In the genomic region with DNA sequence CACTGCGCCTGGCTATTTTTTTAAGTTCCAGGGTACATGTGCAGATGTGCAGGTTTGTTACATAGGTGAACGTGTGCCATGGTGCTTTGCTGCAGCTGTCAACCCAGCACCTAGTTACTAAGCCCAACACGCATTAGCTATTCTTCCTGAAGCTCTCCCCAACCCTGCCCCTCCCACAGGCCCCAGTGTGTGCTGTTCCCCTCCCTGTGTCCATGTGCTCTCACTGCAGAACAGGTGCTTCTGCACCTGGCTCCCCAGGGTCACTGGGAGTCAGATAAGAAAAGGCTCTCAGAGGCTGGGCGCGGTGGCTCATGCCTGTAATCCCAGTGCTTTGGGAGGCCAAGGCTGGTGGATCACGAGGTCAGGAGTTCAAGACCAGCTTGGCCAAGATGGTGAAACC, we compare ENCODE assay signal across 26 cellular contexts. TPM values are rescaled to one million over a fixed set of nuclear protein-coding genes. Genes with fewer than 3 reads are reported as not detected.
"Had no signal": no experiment of that assay in that cellular context is flagged by ENCODE, and none has a peak within 500 bp of the region (broad histone marks: within the 10 kb centered on the region; RNA-seq: fewer than 3 reads in every experiment).

No MANE protein-coding gene starts in this region.

- H3K4me3 ChIP-seq: MG63, Peyer's patch, SJSA1 had no signal

- H3K27me3 Mint-ChIP-seq: activated CD4-positive, alpha-beta T cell treated with anti-CD3 and anti-CD28 coated beads, Interleukin-2, amount 10 ng/mL, durations not matched to agents 24 days and 14 days; activated CD8-positive, alpha-beta memory T cell treated with anti-CD3 and anti-CD28 coated beads, Interleukin-2, amount 10 ng/mL, durations not matched to agents 7 days and 5 days; activated naive CD8-positive, alpha-beta T cell; activated T-cell treated with anti-CD3 and anti-CD28 coated beads, Interleukin-2, amount 50 U/mL, for 24 hours; central memory CD8-positive, alpha-beta T cell had no signal

- DNase-seq: activated CD4-positive, alpha-beta T cell treated with anti-CD3 and anti-CD28 coated beads, Interleukin-2, amount 10 ng/mL, durations not matched to agents 24 days and 14 days; activated CD4-positive, alpha-beta T cell treated with anti-CD3 and anti-CD28 coated beads, Interleukin-2, amount 50 U/mL, for 48 hours; activated CD4-positive, CD25-positive, alpha-beta regulatory T cell treated with anti-CD3 and anti-CD28 coated beads, Interleukin-2, amount 50 U/mL, for 72 hours; activated CD8-positive, alpha-beta memory T cell treated with anti-CD3 and anti-CD28 coated beads, Interleukin-2, amount 10 ng/mL, durations not matched to agents 7 days and 5 days; activated effector memory CD4-positive, alpha-beta T cell treated with anti-CD3 and anti-CD28 coated beads, Interleukin-2, amount 50 U/mL, for 16 hours; activated naive CD4-positive, alpha-beta T cell treated with Interleukin-2 at 50 U/mL for 16 hours; activated T-cell treated with anti-CD3 and anti-CD28 coated beads, Interleukin-2, amount 50 U/mL, for 24 hours; amygdala; MG63; MV-4-11; NCI-H1105; NCI-H1694; NCI-H2029; NCI-H510A treated with DMSO at 0.1 percent for 48 hours; NCI-H69; NK-92 treated with Interleukin-12 subunit alpha and Interleukin-12 subunit beta, amount 100 ng/mL, for 24 hours; Peyer's patch; SHP77; SW 1271 had no signal

- H3K4me1 ChIP-seq: Peyer's patch had no signal

- ATAC-seq: activated CD8-positive, alpha-beta memory T cell treated with anti-CD3 and anti-CD28 coated beads, Interleukin-2, amount 10 ng/mL, durations not matched to agents 7 days and 5 days had no signal

- H3K9me3 ChIP-seq: MG63, Peyer's patch, SJSA1 had no signal

- H3K9me3 Mint-ChIP-seq: activated CD4-positive, alpha-beta T cell treated with anti-CD3 and anti-CD28 coated beads, Interleukin-2, amount 10 ng/mL, durations not matched to agents 24 days and 14 days; activated T-cell treated with anti-CD3 and anti-CD28 coated beads, Interleukin-2, amount 50 U/mL, for 24 hours; activated T-helper 1 cell treated with anti-CD3 and anti-CD28 coated beads, Interleukin-12 subunit alpha, Interleukin-12 subunit beta, Interleukin-2, Interleukin-4 antibody, amounts not matched to agents 30 ng/mL and 10 ng/mL and 1 ng/mL, durations not matched to agents 14 hours and 24 hours and 36 hours; brain; central memory CD8-positive, alpha-beta T cell; T-helper 1 cell treated with Interleukin-12 subunit alpha and Interleukin-12 subunit beta and Interleukin-4 antibody, amounts not matched to agents 30 μg/mL and 1 μg/mL, for 36 hours; WTC11 had no signal

- H3K27ac Mint-ChIP-seq: activated CD4-positive, alpha-beta T cell treated with anti-CD3 and anti-CD28 coated beads, Interleukin-2, amount 10 ng/mL, durations not matched to agents 24 days and 14 days; activated CD8-positive, alpha-beta memory T cell treated with anti-CD3 and anti-CD28 coated beads, Interleukin-2, amount 10 ng/mL, durations not matched to agents 7 days and 5 days; activated naive CD8-positive, alpha-beta T cell; activated T-cell treated with anti-CD3 and anti-CD28 coated beads, Interleukin-2, amount 50 U/mL, for 24 hours; activated T-helper 1 cell treated with anti-CD3 and anti-CD28 coated beads, Interleukin-12 subunit alpha, Interleukin-12 subunit beta, Interleukin-2, Interleukin-4 antibody, amounts not matched to agents 30 ng/mL and 10 ng/mL and 1 ng/mL, durations not matched to agents 14 hours and 24 hours and 36 hours; brain; T-helper 1 cell treated with Interleukin-12 subunit alpha and Interleukin-12 subunit beta and Interleukin-4 antibody, amounts not matched to agents 30 μg/mL and 1 μg/mL, for 36 hours had no signal

- H3K4me3 Mint-ChIP-seq: activated CD4-positive, alpha-beta T cell treated with anti-CD3 and anti-CD28 coated beads, Interleukin-2, amount 10 ng/mL, durations not matched to agents 24 days and 14 days; activated CD8-positive, alpha-beta memory T cell treated with anti-CD3 and anti-CD28 coated beads, Interleukin-2, amount 10 ng/mL, durations not matched to agents 7 days and 5 days; activated naive CD8-positive, alpha-beta T cell; activated T-cell treated with anti-CD3 and anti-CD28 coated beads, Interleukin-2, amount 50 U/mL, for 24 hours; activated T-helper 1 cell treated with anti-CD3 and anti-CD28 coated beads, Interleukin-12 subunit alpha, Interleukin-12 subunit beta, Interleukin-2, Interleukin-4 antibody, amounts not matched to agents 30 ng/mL and 10 ng/mL and 1 ng/mL, durations not matched to agents 14 hours and 24 hours and 36 hours; brain; central memory CD8-positive, alpha-beta T cell; T-helper 1 cell treated with Interleukin-12 subunit alpha and Interleukin-12 subunit beta and Interleukin-4 antibody, amounts not matched to agents 30 μg/mL and 1 μg/mL, for 36 hours; WTC11 had no signal

- H3K36me3 ChIP-seq: Peyer's patch had no signal

RNA-seq across cellular contexts. Expression of gene P2RX5, which starts 33.9 kb away (rescaled TPM):
- total RNA-seq: SJSA1 had no signal
